17 cellular contexts compared by ENCODE assay signal in the genomic region with DNA sequence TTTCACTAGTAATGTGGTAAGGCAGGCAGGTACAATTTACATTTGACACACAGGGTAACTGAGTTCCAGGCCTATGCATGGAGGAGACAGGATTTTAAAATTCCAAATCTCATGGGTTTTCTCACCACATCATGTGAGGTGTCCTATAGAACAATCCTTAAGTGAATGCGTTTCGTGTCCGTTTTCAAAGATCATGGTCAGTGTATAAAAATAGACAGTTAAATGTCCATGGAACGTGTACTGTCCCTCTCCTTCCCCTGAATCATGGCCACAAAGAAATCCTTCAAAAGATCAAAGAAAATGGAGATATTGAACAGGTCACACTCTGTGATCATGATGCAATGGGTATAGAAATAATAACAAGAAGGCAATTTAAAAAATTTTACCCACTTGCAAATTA. TPM values are rescaled to one million over a fixed set of nuclear protein-coding genes. Genes with fewer than 3 reads are reported as not detected.
A peak's percentile ranks its signal among the peaks of the same experiment; 100 is the strongest.
DNase-seq lines count a peak whose midpoint lies in the region; ATAC-seq and TF ChIP-seq lines count a peak whose summit lies in the region.
"Had no signal": no experiment of that assay in that cellular context is flagged by ENCODE, and none has a peak within 500 bp of the region (broad histone marks: within the 10 kb centered on the region; RNA-seq: fewer than 3 reads in every experiment).

No MANE protein-coding gene starts in this region.

- H2AFZ ChIP-seq in mammary epithelial cell (ENCODE audit: low read depth, low read length) (no peak overlapping the region), trophoblast cell (ENCODE audit: insufficient read depth, low read length, poor library complexity) (no peak overlapping the region)

- H3K27ac ChIP-seq in mammary epithelial cell (ENCODE audit: insufficient read depth, low read depth, low read length) = no peak overlapping the region
- H3K27ac ChIP-seq in adrenal gland = peak overlapping the region in 3 of 5 donors; percentile 46 to 56 (median 52)
- no peak overlapping the region for H3K27ac ChIP-seq in trophoblast cell (ENCODE audit: low read depth, low read length)
- H3K27ac ChIP-seq in upper lobe of right lung = peak overlapping the region; percentile 14
- H3K27ac ChIP-seq: 22Rv1, A549 had no signal

- H3K9me3 ChIP-seq in mammary epithelial cell (replicated peaks; ENCODE audit: insufficient read depth, low read length) = no peaks in the 10 kb centered on the region
- peaks cover 0 to 3% (median 0%) of the 10 kb centered on the region in 3 donors for H3K9me3 ChIP-seq in adrenal gland (replicated peaks in 1 of 3)
- no peaks in the 10 kb centered on the region for H3K9me3 ChIP-seq in trophoblast cell (ENCODE audit: insufficient read depth, low read depth, low read length)
- H3K9me3 ChIP-seq in upper lobe of right lung = no peaks in the 10 kb centered on the region

- H4K12ac ChIP-seq in trophoblast cell (ENCODE audit: low read depth, low read length) = no peak overlapping the region

- H3K27ac Mint-ChIP-seq in MCF 10A (ENCODE audit: low read depth, unreplicated experiment) = peak overlapping the region; percentile 25
- H3K27ac Mint-ChIP-seq: CD14-positive monocyte; CD4-positive, alpha-beta memory T cell; H9 had no signal

- no peak overlapping the region for H2AK5ac ChIP-seq in trophoblast cell (ENCODE audit: low read length)

- intact Hi-C loops in MCF 10A (cut with micrococcal nuclease) (no loop called here), mammary epithelial cell (cut with micrococcal nuclease) (no loop called here), adrenal gland (cut with DNase I) (no loop called here), upper lobe of right lung (cut with DNase I) (no loop called here)

- no peak for DNase-seq in MCF 10A (ENCODE audit: unreplicated experiment)
- no peak for DNase-seq in mammary epithelial cell
- DNase-seq in adrenal gland = no peak
- DNase-seq in trophoblast cell = no peak
- no peak for DNase-seq in upper lobe of right lung
- DNase-seq in NCI-H187 (lab: John Stamatoyannopoulos, UW) = no peak
- DNase-seq: AML-193; CD4-positive, alpha-beta memory T cell; DMS79 treated with DMSO at 0.1 percent for 48 hours; GF-D8; H9; IMR-90 had no signal

- WGBS in mammary epithelial cell (ENCODE audit: low coverage, missing lambda C conversion rate) = 71% methylated on average over 4 of the region's 4 CpGs
- WGBS in adrenal gland, 4 donors = 45 to 55% (median 49%) methylated on average over 4 of the region's 4 CpGs
- no CpG with 5 or more reads among the region's 4 CpGs for WGBS in trophoblast cell (ENCODE audit: extremely low coverage, insufficient coverage, insufficient read length)

- no peaks in the 10 kb centered on the region for H3K79me2 ChIP-seq in mammary epithelial cell (ENCODE audit: insufficient read depth, low read length)
- H3K79me2 ChIP-seq in trophoblast cell (ENCODE audit: control insufficient read depth, insufficient read depth, low read length, poor library complexity) = no peaks in the 10 kb centered on the region

- H3K4me3 ChIP-seq in mammary epithelial cell (replicated peaks in 1 of 3; ENCODE audit: insufficient read depth in 1 of 3, low read depth in 2 of 3, low read length in 3 of 3) = no peak overlapping the region
- H3K4me3 ChIP-seq in adrenal gland = no peak overlapping the region
- no peak overlapping the region for H3K4me3 ChIP-seq in trophoblast cell (ENCODE audit: low read depth, low read length)
- no peak overlapping the region for H3K4me3 ChIP-seq in upper lobe of right lung
- H3K4me3 ChIP-seq: A549 had no signal

- H4K20me1 ChIP-seq in mammary epithelial cell (ENCODE audit: insufficient read depth, low read length) = no peaks in the 10 kb centered on the region

- H3K23ac ChIP-seq in trophoblast cell (ENCODE audit: low read length) = no peak overlapping the region

- POLR2A ChIA-PET in MCF 10A (lab: Yijun Ruan, JAX) = no interaction called here

- in situ Hi-C loops in mammary epithelial cell (cut with MboI; ENCODE audit: low sequenced_read_pairs in 2 of 2) = no loop called here

- no peak for TF ChIP-seq POLR2A in adrenal gland (IDR thresholded peaks at IDR 0.05)

- ATAC-seq in upper lobe of right lung (no peak), GM21528 (IDR thresholded peaks at IDR 0.05; ENCODE audit: low FRiP score, unreplicated experiment) (no peak), HG02852 (IDR thresholded peaks at IDR 0.05; ENCODE audit: unreplicated experiment) (no peak)
- ATAC-seq: A549 had no signal

- no peak overlapping the region for H3K4ac ChIP-seq in trophoblast cell (ENCODE audit: low read depth, low read length)

- H2BK12ac ChIP-seq in trophoblast cell (ENCODE audit: low read length) = no peak overlapping the region

- H3K4me1 ChIP-seq in mammary epithelial cell (ENCODE audit: insufficient read depth, low read length) (no peaks in the 10 kb centered on the region), adrenal gland (replicated peaks in 1 of 2) (peaks cover 5 to 18% of the 10 kb centered on the region in 2 donors), trophoblast cell (ENCODE audit: control insufficient read depth in 1 of 2, insufficient read depth in 2 of 2, low read length in 2 of 2) (peaks cover 3 to 4% of the 10 kb centered on the region in 2 experiments), upper lobe of right lung (no peaks in the 10 kb centered on the region)

- H3K9me3 Mint-ChIP-seq in MCF 10A (ENCODE audit: unreplicated experiment) = peaks cover 16% of the 10 kb centered on the region

- H2BK5ac ChIP-seq in trophoblast cell (ENCODE audit: low read depth, low read length, poor library complexity) = no peak overlapping the region

- BruUV-seq in MCF 10A (replicated peaks; lab: Mats Ljungman, UMichigan) (no TSS peak), mammary epithelial cell (replicated peaks; lab: Mats Ljungman, UMichigan) (no TSS peak)

- no peaks in the 10 kb centered on the region for H3K27me3 ChIP-seq in mammary epithelial cell (ENCODE audit: insufficient read depth, low read length)
- H3K27me3 ChIP-seq in adrenal gland = no peaks in the 10 kb centered on the region
- no peaks in the 10 kb centered on the region for H3K27me3 ChIP-seq in trophoblast cell (ENCODE audit: insufficient read depth, low read length)
- H3K27me3 ChIP-seq in upper lobe of right lung = no peaks in the 10 kb centered on the region

- H2BK120ac ChIP-seq in trophoblast cell (ENCODE audit: insufficient read depth, low read length, poor library complexity) = no peak overlapping the region

- no peak overlapping the region for H4K8ac ChIP-seq in trophoblast cell (ENCODE audit: low read depth, low read length)

- no peak overlapping the region for H3K4me3 Mint-ChIP-seq in MCF 10A (ENCODE audit: unreplicated experiment)
- H3K4me3 Mint-ChIP-seq: CD14-positive monocyte; CD4-positive, alpha-beta memory T cell; H9 had no signal

- H3K4me2 ChIP-seq in mammary epithelial cell (ENCODE audit: insufficient read depth, low read depth, low read length) = no peak overlapping the region
- no peak overlapping the region for H3K4me2 ChIP-seq in trophoblast cell (ENCODE audit: low read length)
- H3K4me2 ChIP-seq: A549 had no signal

- dilution Hi-C loops in mammary epithelial cell (cut with HindIII; ENCODE audit: low sequenced_read_pairs) = no loop called here

- CTCF ChIA-PET in MCF 10A (lab: Yijun Ruan, JAX) = no interaction called here
- CTCF ChIA-PET in mammary epithelial cell (lab: Charles Lee; ENCODE audit: low non-redundant PET) = no interaction called here

- H3K27me3 Mint-ChIP-seq in MCF 10A (ENCODE audit: insufficient read depth, unreplicated experiment) = no peaks in the 10 kb centered on the region
- H3K27me3 Mint-ChIP-seq: CD4-positive, alpha-beta memory T cell had no signal

- H3K4me1 Mint-ChIP-seq in MCF 10A (ENCODE audit: insufficient read depth, unreplicated experiment) = peaks cover 18% of the 10 kb centered on the region
- H3K4me1 Mint-ChIP-seq: CD14-positive monocyte; CD4-positive, alpha-beta memory T cell had no signal

- H3K36me3 ChIP-seq in mammary epithelial cell (ENCODE audit: insufficient read depth, low read length) = no peaks in the 10 kb centered on the region
- no peaks in the 10 kb centered on the region for H3K36me3 ChIP-seq in adrenal gland (replicated peaks in 1 of 2)
- peaks cover 0 to 1% of the 10 kb centered on the region in 2 experiments for H3K36me3 ChIP-seq in trophoblast cell (ENCODE audit: control insufficient read depth in 1 of 2, insufficient read depth in 2 of 2, low read length in 2 of 2)
- H3K36me3 ChIP-seq in upper lobe of right lung = no peaks in the 10 kb centered on the region

- no peaks in the 10 kb centered on the region for H3K36me3 Mint-ChIP-seq in MCF 10A (ENCODE audit: insufficient read depth, unreplicated experiment)
- H3K36me3 Mint-ChIP-seq: CD14-positive monocyte; CD4-positive, alpha-beta memory T cell had no signal

- no peak overlapping the region for H3K9ac ChIP-seq in mammary epithelial cell (ENCODE audit: insufficient read depth, low read length)
- H3K9ac ChIP-seq in trophoblast cell (ENCODE audit: low read length) = no peak overlapping the region

- no peak overlapping the region for H4K91ac ChIP-seq in trophoblast cell (ENCODE audit: low read depth, low read length)

- peak overlapping the region; percentile 44 for H3K14ac ChIP-seq in trophoblast cell (ENCODE audit: low read length)

- H3K18ac ChIP-seq in trophoblast cell (ENCODE audit: low read length) = no peak overlapping the region

- TF ChIP-seq CTCF in MCF 10A (IDR thresholded peaks at IDR 0.05; ENCODE audit: unreplicated experiment) (no peak), mammary epithelial cell (conservative IDR thresholded peaks at IDR 0.05 in 1 of 2, IDR thresholded peaks at IDR 0.05 in 1 of 2; ENCODE audit: extremely low read depth in 1 of 2, insufficient read depth in 1 of 2, low read depth in 1 of 2, low read length in 2 of 2) (no peak), adrenal gland (IDR thresholded peaks at IDR 0.05) (no peak), upper lobe of right lung (IDR thresholded peaks at IDR 0.05) (no peak)

- no peaks in the 10 kb centered on the region for H3K79me1 ChIP-seq in trophoblast cell (ENCODE audit: low read length)

RNA-seq across cellular contexts. Expression of gene LIMCH1, which starts 42.0 kb away (rescaled TPM):
- total RNA-seq in MCF 10A (2022) (36.6 and 48.4 TPM in 2 replicates), mammary epithelial cell (1 to 10 TPM in 1 of 2 donors, not detected in 1; 7.3 TPM), adrenal gland (100 to 1,000 TPM in 2 of 8 donors, 10 to 100 TPM in 6; 52.4 to 206 (median 74.6) TPM), upper lobe of right lung (369 TPM)
- polyA plus RNA-seq in mammary epithelial cell (0.05 TPM), adrenal gland (10 to 100 TPM; 28.2 to 55.9 (median 30.8) TPM)
- not detected for polyA minus RNA-seq in mammary epithelial cell
- 38.8 and 40.1 TPM in 2 replicates for polyA plus RNA-seq in trophoblast cell (2013)
- total RNA-seq: CD4-positive, alpha-beta memory T cell had no signal
- polyA plus RNA-seq: CD4-positive, alpha-beta memory T cell had no signal

Comparison
In these comparisons a context has a peak if more than half of its experiments do, and no peak if none do; other contexts are left out.
1. H3K27ac ChIP-seq: peak in adrenal gland (3 of 5) and upper lobe of right lung (single experiment); none in mammary epithelial cell (single experiment) and trophoblast cell (single experiment).